In genomic region chr13:78595819-78596700, GRCh38 we compare ENCODE assay signal across 8 cellular contexts. TPM values are rescaled to one million over a fixed set of nuclear protein-coding genes. Genes with fewer than 3 reads are reported as not detected.
A peak's percentile ranks its signal among the peaks of the same experiment; 100 is the strongest.
DNase-seq lines count a peak whose midpoint lies in the region; ATAC-seq, FAIRE-seq and TF ChIP-seq lines count a peak whose summit lies in the region.

No MANE protein-coding gene starts in this region.

- DNase-seq in GM10266 (ENCODE audit: extremely low spot score) = peak; percentile 88
- DNase-seq in astrocyte (ENCODE audit: low read depth) = no peak
- peak in 1 of 9 donors; percentile 38 for DNase-seq in naive thymus-derived CD4-positive, alpha-beta T cell
- no peak for DNase-seq in NCI-H146 treated with DMSO at 0.1 percent for 48 hours (lab: John Stamatoyannopoulos, UW; ENCODE audit: unreplicated experiment)
- no peak for DNase-seq in DMS 273 (lab: John Stamatoyannopoulos, UW; ENCODE audit: unreplicated experiment)
- no peak for DNase-seq in activated CD8-positive, alpha-beta memory T cell treated with anti-CD3 and anti-CD28 coated beads, Interleukin-2, amount 50 U/mL, for 4 hours

- H3K9me3 Mint-ChIP-seq in astrocyte (ENCODE audit: unreplicated experiment) = peaks cover 6% of the 10 kb centered on the region
- peaks cover 0 to 83% (median 35%) of the 10 kb centered on the region in 11 donors for H3K9me3 Mint-ChIP-seq in naive thymus-derived CD4-positive, alpha-beta T cell

- H4K20me1 ChIP-seq in astrocyte (ENCODE audit: insufficient read depth, low read length) = peaks cover 6% of the 10 kb centered on the region

- no peaks in the 10 kb centered on the region for H3K79me2 ChIP-seq in astrocyte (ENCODE audit: insufficient read depth, low read length)

- H3K27me3 ChIP-seq in astrocyte (ENCODE audit: insufficient read depth, low read length) = peaks cover 89% of the 10 kb centered on the region
- H3K27me3 ChIP-seq in naive thymus-derived CD4-positive, alpha-beta T cell (ENCODE audit: control insufficient read depth in 2 of 2, insufficient read depth in 2 of 2, low read length in 2 of 2) = peaks cover 69 to 70% of the 10 kb centered on the region in 2 donors

- H3K9ac ChIP-seq in astrocyte (ENCODE audit: low read length) = no peak overlapping the region

- H3K27ac ChIP-seq in astrocyte (ENCODE audit: low read depth, low read length) = no peak overlapping the region
- no peak overlapping the region for H3K27ac ChIP-seq in naive thymus-derived CD4-positive, alpha-beta T cell (ENCODE audit: low read depth, low read length)

- CTCF ChIA-PET in naive thymus-derived CD4-positive, alpha-beta T cell (lab: Charles Lee) = no interaction called here

- H3K27ac Mint-ChIP-seq in astrocyte (ENCODE audit: unreplicated experiment) = no peak overlapping the region
- peak overlapping the region in 5 of 9 donors; percentile 25 to 81 (median 66) for H3K27ac Mint-ChIP-seq in naive thymus-derived CD4-positive, alpha-beta T cell

- FAIRE-seq in astrocyte (lab: Jason Lieb, UNC) = no peak

- H3K27me3 Mint-ChIP-seq in astrocyte (ENCODE audit: low read depth, unreplicated experiment) = peaks cover 83% of the 10 kb centered on the region
- peaks cover 85 to 91% (median 87%) of the 10 kb centered on the region in 5 donors for H3K27me3 Mint-ChIP-seq in naive thymus-derived CD4-positive, alpha-beta T cell

- H3K4me1 Mint-ChIP-seq in astrocyte (ENCODE audit: low read depth, unreplicated experiment) = peaks cover 6% of the 10 kb centered on the region
- H3K4me1 Mint-ChIP-seq in naive thymus-derived CD4-positive, alpha-beta T cell = peaks cover 0 to 26% (median 16%) of the 10 kb centered on the region in 7 donors

- TF ChIP-seq CTCF in GM10266 (IDR thresholded peaks at IDR 0.05; ENCODE audit: control insufficient read depth, insufficient read depth, low read depth, missing control alignments) (no peak), astrocyte (IDR thresholded peaks at IDR 0.05; ENCODE audit: insufficient read depth, low read depth, low read length) (no peak)

- peak overlapping the region; percentile 72 for H3K4me2 ChIP-seq in astrocyte (ENCODE audit: low read length)

- peak overlapping the region; percentile 64 for H3K4me3 Mint-ChIP-seq in astrocyte (ENCODE audit: unreplicated experiment)
- H3K4me3 Mint-ChIP-seq in naive thymus-derived CD4-positive, alpha-beta T cell = peak overlapping the region in 6 of 10 donors; percentile 21 to 50 (median 34)

- no peaks in the 10 kb centered on the region for H3K36me3 ChIP-seq in astrocyte (ENCODE audit: insufficient read depth, low read length)
- no peaks in the 10 kb centered on the region for H3K36me3 ChIP-seq in naive thymus-derived CD4-positive, alpha-beta T cell (ENCODE audit: control insufficient read depth in 2 of 3, insufficient read depth in 3 of 3, low read length in 3 of 3)

- H3K9me3 ChIP-seq in astrocyte (ENCODE audit: insufficient read depth, low read depth, low read length) = peaks cover 3% of the 10 kb centered on the region
- peaks cover 0 to 22% (median 0%) of the 10 kb centered on the region in 3 experiments for H3K9me3 ChIP-seq in naive thymus-derived CD4-positive, alpha-beta T cell (ENCODE audit: control insufficient read depth in 2 of 3, low read length in 3 of 3)

- intact Hi-C loops in naive thymus-derived CD4-positive, alpha-beta T cell (cut with micrococcal nuclease) = loop anchor here in 1 of 2 donors (1.0 to 5.0 kb wide), 2 partner anchors 7 to 1746 kb away; partner anchors contain the start of genes POU4F1 and SPRY2

- H3K4me3 ChIP-seq in astrocyte (ENCODE audit: insufficient read depth, low read depth, low read length) = peak overlapping the region; percentile 30
- no peak overlapping the region for H3K4me3 ChIP-seq in naive thymus-derived CD4-positive, alpha-beta T cell (ENCODE audit: low read length)

- ATAC-seq in HG02852 (IDR thresholded peaks at IDR 0.05; ENCODE audit: unreplicated experiment) (peak; percentile 79), GM21619 (IDR thresholded peaks at IDR 0.05; ENCODE audit: unreplicated experiment) (no peak)
- no peak for ATAC-seq in naive thymus-derived CD4-positive, alpha-beta T cell

- POLR2A ChIA-PET in naive thymus-derived CD4-positive, alpha-beta T cell (lab: Charles Lee) = interaction anchor here (1.7 kb wide), 1 partner anchor 11 kb away, joined by 6 read pairs; no protein-coding TSS in a partner anchor

- H3K4me1 ChIP-seq in astrocyte (ENCODE audit: insufficient read depth, low read length) = peaks cover 3% of the 10 kb centered on the region
- H3K4me1 ChIP-seq in naive thymus-derived CD4-positive, alpha-beta T cell (ENCODE audit: control insufficient read depth in 2 of 2, insufficient read depth in 2 of 2, low read length in 2 of 2) = peaks cover 0 to under 1% of the 10 kb centered on the region in 2 donors

- no peaks in the 10 kb centered on the region for H3K36me3 Mint-ChIP-seq in astrocyte (ENCODE audit: low read depth, unreplicated experiment)
- H3K36me3 Mint-ChIP-seq in naive thymus-derived CD4-positive, alpha-beta T cell = peaks cover 0 to 17% (median 0%) of the 10 kb centered on the region in 5 donors

- H2AFZ ChIP-seq in astrocyte (ENCODE audit: low read depth, low read length) = peak overlapping the region; percentile 20

RNA-seq across cellular contexts. Expression of gene POU4F1, which starts 7.3 kb away (rescaled TPM):
- not detected in 2 replicates for total RNA-seq in astrocyte
- under 1 TPM in 3 of 5 experiments, not detected in 2; 0.08 to 0.22 (median 0.15) TPM for total RNA-seq in naive thymus-derived CD4-positive, alpha-beta T cell
- polyA plus RNA-seq in naive thymus-derived CD4-positive, alpha-beta T cell = not detected
